ENCODE assay signal across 1 cellular context in the genomic region with DNA sequence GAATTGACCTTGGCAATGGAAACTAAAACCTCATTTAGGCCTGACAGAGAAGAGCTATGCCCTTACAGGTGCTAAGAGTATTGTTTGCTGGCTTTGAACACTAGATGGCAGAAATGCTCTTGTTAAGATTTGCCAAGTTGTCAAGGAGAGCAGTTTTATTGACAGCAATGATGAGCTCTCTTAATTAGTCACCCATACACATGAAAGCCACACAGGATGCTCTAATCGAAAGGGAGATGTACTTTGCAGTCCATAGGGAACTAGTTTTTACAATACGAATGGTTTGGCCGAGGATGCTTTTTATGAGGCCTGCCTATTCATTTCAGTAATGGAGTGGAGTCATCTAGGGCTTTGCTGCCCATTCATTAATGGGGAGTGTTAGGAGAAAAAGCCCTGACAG.
TF ChIP-seq lines count a peak whose summit lies in the region.

No MANE protein-coding gene starts in this region.

TF ChIP-seq in GM12878, 131 proteins besides CTCF, POLR2A, EP300 and RAD21 (continued from another document):
- TF ChIP-seq, protein P1, sequence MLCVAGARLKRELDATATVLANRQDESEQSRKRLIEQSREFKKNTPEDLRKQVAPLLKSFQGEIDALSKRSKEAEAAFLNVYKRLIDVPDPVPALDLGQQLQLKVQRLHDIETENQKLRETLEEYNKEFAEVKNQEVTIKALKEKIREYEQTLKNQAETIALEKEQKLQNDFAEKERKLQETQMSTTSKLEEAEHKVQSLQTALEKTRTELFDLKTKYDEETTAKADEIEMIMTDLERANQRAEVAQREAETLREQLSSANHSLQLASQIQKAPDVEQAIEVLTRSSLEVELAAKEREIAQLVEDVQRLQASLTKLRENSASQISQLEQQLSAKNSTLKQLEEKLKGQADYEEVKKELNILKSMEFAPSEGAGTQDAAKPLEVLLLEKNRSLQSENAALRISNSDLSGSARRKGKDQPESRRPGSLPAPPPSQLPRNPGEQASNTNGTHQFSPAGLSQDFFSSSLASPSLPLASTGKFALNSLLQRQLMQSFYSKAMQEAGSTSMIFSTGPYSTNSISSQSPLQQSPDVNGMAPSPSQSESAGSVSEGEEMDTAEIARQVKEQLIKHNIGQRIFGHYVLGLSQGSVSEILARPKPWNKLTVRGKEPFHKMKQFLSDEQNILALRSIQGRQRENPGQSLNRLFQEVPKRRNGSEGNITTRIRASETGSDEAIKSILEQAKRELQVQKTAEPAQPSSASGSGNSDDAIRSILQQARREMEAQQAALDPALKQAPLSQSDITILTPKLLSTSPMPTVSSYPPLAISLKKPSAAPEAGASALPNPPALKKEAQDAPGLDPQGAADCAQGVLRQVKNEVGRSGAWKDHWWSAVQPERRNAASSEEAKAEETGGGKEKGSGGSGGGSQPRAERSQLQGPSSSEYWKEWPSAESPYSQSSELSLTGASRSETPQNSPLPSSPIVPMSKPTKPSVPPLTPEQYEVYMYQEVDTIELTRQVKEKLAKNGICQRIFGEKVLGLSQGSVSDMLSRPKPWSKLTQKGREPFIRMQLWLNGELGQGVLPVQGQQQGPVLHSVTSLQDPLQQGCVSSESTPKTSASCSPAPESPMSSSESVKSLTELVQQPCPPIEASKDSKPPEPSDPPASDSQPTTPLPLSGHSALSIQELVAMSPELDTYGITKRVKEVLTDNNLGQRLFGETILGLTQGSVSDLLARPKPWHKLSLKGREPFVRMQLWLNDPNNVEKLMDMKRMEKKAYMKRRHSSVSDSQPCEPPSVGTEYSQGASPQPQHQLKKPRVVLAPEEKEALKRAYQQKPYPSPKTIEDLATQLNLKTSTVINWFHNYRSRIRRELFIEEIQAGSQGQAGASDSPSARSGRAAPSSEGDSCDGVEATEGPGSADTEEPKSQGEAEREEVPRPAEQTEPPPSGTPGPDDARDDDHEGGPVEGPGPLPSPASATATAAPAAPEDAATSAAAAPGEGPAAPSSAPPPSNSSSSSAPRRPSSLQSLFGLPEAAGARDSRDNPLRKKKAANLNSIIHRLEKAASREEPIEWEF (IDR thresholded peaks at IDR 0.05; ENCODE audit: insufficient replicate concordance, low read depth, low read length), result no peak
- TF ChIP-seq, protein P2, sequence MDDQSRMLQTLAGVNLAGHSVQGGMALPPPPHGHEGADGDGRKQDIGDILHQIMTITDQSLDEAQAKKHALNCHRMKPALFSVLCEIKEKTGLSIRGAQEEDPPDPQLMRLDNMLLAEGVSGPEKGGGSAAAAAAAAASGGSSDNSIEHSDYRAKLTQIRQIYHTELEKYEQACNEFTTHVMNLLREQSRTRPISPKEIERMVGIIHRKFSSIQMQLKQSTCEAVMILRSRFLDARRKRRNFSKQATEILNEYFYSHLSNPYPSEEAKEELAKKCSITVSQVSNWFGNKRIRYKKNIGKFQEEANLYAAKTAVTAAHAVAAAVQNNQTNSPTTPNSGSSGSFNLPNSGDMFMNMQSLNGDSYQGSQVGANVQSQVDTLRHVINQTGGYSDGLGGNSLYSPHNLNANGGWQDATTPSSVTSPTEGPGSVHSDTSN (IDR thresholded peaks at IDR 0.05; ENCODE audit: insufficient replicate concordance, low read depth, low read length), result peak; percentile 73
- peak; percentile 61 for TF ChIP-seq SMC3 (IDR thresholded peaks at IDR 0.05; ENCODE audit: borderline replicate concordance, low read length)
- TF ChIP-seq IRF4 (IDR thresholded peaks at IDR 0.05; ENCODE audit: low read depth, low read length), result 0 out of 2 replicates have a peak, but pooled peaks have one; percentile 46
- no peak for TF ChIP-seq ASH2L (IDR thresholded peaks at IDR 0.05; ENCODE audit: borderline replicate concordance, low read depth)
- TF ChIP-seq MYC (IDR thresholded peaks at IDR 0.05; ENCODE audit: insufficient read depth, insufficient read length, insufficient replicate concordance, low read length, severe bottlenecking), result no peak
- TF ChIP-seq ZZZ3 (IDR thresholded peaks at IDR 0.05; ENCODE audit: control insufficient read depth, insufficient read length, low read depth), result no peak
- no peak for TF ChIP-seq BMI1 (IDR thresholded peaks at IDR 0.05; ENCODE audit: borderline replicate concordance)
TF ChIP-seq in GM12878: peak in this region for 9.
